ENCODE assay signal across 1 cellular context in genomic region chr17:39064374-39064773, GRCh38.
TF ChIP-seq lines count a peak whose summit lies in the region.

No MANE protein-coding gene starts in this region.

TF ChIP-seq in GM23338, 12 proteins besides CTCF, POLR2A, EP300 and RAD21 (continued from another document):
- TF ChIP-seq ZNF462 (CRISPR knock-in tag; IDR thresholded peaks at IDR 0.05), result no peak
- TF ChIP-seq EZH2 (IDR thresholded peaks at IDR 0.05; ENCODE audit: low read depth, unreplicated experiment), result no peak
TF ChIP-seq in GM23338: peak in this region for 0.
